In the genomic region with DNA sequence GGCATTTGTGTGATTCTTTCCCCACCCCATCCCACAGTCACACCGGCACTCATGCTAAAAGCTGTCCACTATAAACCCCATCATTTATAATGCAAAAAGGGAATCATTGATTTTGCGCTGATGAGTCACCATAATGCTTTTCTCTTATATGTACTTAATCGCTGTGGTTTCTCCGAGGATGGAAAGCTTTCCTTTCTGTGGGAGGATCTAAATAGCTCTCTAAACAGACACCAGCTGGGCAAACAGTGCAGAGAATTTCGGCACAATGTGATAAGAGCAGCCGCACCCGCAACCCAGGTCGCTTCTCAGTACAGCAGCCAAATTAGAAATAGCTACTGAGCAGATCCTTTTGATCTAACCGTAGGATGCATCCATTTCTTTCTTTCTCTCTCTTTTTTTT, we compare ENCODE assay signal across 10 cellular contexts.
DNase-seq lines count a peak whose midpoint lies in the region; ATAC-seq and TF ChIP-seq lines count a peak whose summit lies in the region.
"Had no signal": no experiment of that assay in that cellular context is flagged by ENCODE, and none has a peak within 500 bp of the region (broad histone marks: within the 10 kb centered on the region; RNA-seq: fewer than 3 reads in every experiment).

No MANE protein-coding gene starts in this region.

- no peaks in the 10 kb centered on the region for H3K36me3 ChIP-seq in GM23338 (ENCODE audit: insufficient read depth)
- H3K36me3 ChIP-seq: thoracic aorta had no signal

- H3K4me1 Mint-ChIP-seq in GM23338 = no peaks in the 10 kb centered on the region
- H3K4me1 Mint-ChIP-seq: natural killer cell had no signal

- H4K20me1 ChIP-seq in GM23338 (replicated peaks; ENCODE audit: insufficient read depth) = no peaks in the 10 kb centered on the region

- H3K27me3 ChIP-seq in GM23338 (ENCODE audit: insufficient read depth) = no peaks in the 10 kb centered on the region

- no peak for DNase-seq in GM23338 (ENCODE audit: low spot score)
- DNase-seq in NCI-H2081 (lab: John Stamatoyannopoulos, UW) = peak; percentile 85 to 95
- peak; percentile 91 to 95 for DNase-seq in SHP77 (lab: John Stamatoyannopoulos, UW)
- peak; percentile 44 for DNase-seq in myocyte (ENCODE audit: low read depth)
- no peak for DNase-seq in NK-92 (lab: John Stamatoyannopoulos, UW; ENCODE audit: unreplicated experiment)
- DNase-seq: activated CD8-positive, alpha-beta memory T cell treated with anti-CD3 and anti-CD28 coated beads, Interleukin-2, amount 50 U/mL, for 48 hours; natural killer cell had no signal

- no peak for ATAC-seq in GM23338
- ATAC-seq in GM19324 (IDR thresholded peaks at IDR 0.05; ENCODE audit: low FRiP score, unreplicated experiment) = no peak
- no peak for ATAC-seq in GM18511 (IDR thresholded peaks at IDR 0.05; ENCODE audit: unreplicated experiment)
- ATAC-seq: natural killer cell had no signal

- no peak overlapping the region for H3K27ac ChIP-seq in GM23338 (ENCODE audit: low read depth)
- H3K27ac ChIP-seq: thoracic aorta had no signal

- no peak for TF ChIP-seq CTCF in GM23338 (conservative IDR thresholded peaks at IDR 0.05; ENCODE audit: low read depth in 2 of 2)

- no peaks in the 10 kb centered on the region for H3K4me1 ChIP-seq in GM23338 (ENCODE audit: insufficient read depth)

- H2AFZ ChIP-seq in GM23338 = 0 out of 2 replicates have a peak overlapping the region, but pooled peaks have one; percentile 63

- no peak overlapping the region for H3K27ac Mint-ChIP-seq in GM23338
- H3K27ac Mint-ChIP-seq: natural killer cell had no signal

- no peaks in the 10 kb centered on the region for H3K36me3 Mint-ChIP-seq in GM23338 (ENCODE audit: low read depth)
- H3K36me3 Mint-ChIP-seq: natural killer cell had no signal

- H3K9me2 ChIP-seq in GM23338 (ENCODE audit: insufficient read depth) = peaks cover 10% of the 10 kb centered on the region; the same call in 1 of the 2 replicates

- H3K4me3 ChIP-seq in GM23338 = no peak overlapping the region
- H3K4me3 ChIP-seq: thoracic aorta had no signal

- H3K27me3 Mint-ChIP-seq in GM23338 (ENCODE audit: insufficient read depth, low read depth, poor library complexity) = peaks cover 2% of the 10 kb centered on the region

- H3K79me2 ChIP-seq in GM23338 (replicated peaks; ENCODE audit: insufficient read depth) = no peaks in the 10 kb centered on the region

- no peak overlapping the region for H3K4me3 Mint-ChIP-seq in GM23338
- H3K4me3 Mint-ChIP-seq: natural killer cell had no signal

- no peak overlapping the region for H3K4me2 ChIP-seq in GM23338

- no peaks in the 10 kb centered on the region for H3F3A ChIP-seq in GM23338 (replicated peaks; ENCODE audit: low read depth)

- H3K9me3 Mint-ChIP-seq in GM23338 = peaks cover 11% of the 10 kb centered on the region; the same call in 2 of the 3 replicates
- H3K9me3 Mint-ChIP-seq: natural killer cell had no signal

TF ChIP-seq in GM23338, 12 proteins besides CTCF, POLR2A, EP300 and RAD21 (continues in another document):
- TF ChIP-seq NANOG (IDR thresholded peaks at IDR 0.05; ENCODE audit: borderline replicate concordance) (no peak), POLR2AphosphoS5 (IDR thresholded peaks at IDR 0.05; ENCODE audit: low read depth) (no peak), CREB1 (CRISPR knock-in tag; IDR thresholded peaks at IDR 0.05; ENCODE audit: low read depth) (no peak), ZNF114 (CRISPR knock-in tag; IDR thresholded peaks at IDR 0.05) (no peak), EZH2phosphoT487 (IDR thresholded peaks at IDR 0.05; ENCODE audit: unreplicated experiment) (no peak)
- TF ChIP-seq, protein P1, sequence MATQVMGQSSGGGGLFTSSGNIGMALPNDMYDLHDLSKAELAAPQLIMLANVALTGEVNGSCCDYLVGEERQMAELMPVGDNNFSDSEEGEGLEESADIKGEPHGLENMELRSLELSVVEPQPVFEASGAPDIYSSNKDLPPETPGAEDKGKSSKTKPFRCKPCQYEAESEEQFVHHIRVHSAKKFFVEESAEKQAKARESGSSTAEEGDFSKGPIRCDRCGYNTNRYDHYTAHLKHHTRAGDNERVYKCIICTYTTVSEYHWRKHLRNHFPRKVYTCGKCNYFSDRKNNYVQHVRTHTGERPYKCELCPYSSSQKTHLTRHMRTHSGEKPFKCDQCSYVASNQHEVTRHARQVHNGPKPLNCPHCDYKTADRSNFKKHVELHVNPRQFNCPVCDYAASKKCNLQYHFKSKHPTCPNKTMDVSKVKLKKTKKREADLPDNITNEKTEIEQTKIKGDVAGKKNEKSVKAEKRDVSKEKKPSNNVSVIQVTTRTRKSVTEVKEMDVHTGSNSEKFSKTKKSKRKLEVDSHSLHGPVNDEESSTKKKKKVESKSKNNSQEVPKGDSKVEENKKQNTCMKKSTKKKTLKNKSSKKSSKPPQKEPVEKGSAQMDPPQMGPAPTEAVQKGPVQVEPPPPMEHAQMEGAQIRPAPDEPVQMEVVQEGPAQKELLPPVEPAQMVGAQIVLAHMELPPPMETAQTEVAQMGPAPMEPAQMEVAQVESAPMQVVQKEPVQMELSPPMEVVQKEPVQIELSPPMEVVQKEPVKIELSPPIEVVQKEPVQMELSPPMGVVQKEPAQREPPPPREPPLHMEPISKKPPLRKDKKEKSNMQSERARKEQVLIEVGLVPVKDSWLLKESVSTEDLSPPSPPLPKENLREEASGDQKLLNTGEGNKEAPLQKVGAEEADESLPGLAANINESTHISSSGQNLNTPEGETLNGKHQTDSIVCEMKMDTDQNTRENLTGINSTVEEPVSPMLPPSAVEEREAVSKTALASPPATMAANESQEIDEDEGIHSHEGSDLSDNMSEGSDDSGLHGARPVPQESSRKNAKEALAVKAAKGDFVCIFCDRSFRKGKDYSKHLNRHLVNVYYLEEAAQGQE (IDR thresholded peaks at IDR 0.05; ENCODE audit: unreplicated experiment) = no peak
- TF ChIP-seq, protein P2, sequence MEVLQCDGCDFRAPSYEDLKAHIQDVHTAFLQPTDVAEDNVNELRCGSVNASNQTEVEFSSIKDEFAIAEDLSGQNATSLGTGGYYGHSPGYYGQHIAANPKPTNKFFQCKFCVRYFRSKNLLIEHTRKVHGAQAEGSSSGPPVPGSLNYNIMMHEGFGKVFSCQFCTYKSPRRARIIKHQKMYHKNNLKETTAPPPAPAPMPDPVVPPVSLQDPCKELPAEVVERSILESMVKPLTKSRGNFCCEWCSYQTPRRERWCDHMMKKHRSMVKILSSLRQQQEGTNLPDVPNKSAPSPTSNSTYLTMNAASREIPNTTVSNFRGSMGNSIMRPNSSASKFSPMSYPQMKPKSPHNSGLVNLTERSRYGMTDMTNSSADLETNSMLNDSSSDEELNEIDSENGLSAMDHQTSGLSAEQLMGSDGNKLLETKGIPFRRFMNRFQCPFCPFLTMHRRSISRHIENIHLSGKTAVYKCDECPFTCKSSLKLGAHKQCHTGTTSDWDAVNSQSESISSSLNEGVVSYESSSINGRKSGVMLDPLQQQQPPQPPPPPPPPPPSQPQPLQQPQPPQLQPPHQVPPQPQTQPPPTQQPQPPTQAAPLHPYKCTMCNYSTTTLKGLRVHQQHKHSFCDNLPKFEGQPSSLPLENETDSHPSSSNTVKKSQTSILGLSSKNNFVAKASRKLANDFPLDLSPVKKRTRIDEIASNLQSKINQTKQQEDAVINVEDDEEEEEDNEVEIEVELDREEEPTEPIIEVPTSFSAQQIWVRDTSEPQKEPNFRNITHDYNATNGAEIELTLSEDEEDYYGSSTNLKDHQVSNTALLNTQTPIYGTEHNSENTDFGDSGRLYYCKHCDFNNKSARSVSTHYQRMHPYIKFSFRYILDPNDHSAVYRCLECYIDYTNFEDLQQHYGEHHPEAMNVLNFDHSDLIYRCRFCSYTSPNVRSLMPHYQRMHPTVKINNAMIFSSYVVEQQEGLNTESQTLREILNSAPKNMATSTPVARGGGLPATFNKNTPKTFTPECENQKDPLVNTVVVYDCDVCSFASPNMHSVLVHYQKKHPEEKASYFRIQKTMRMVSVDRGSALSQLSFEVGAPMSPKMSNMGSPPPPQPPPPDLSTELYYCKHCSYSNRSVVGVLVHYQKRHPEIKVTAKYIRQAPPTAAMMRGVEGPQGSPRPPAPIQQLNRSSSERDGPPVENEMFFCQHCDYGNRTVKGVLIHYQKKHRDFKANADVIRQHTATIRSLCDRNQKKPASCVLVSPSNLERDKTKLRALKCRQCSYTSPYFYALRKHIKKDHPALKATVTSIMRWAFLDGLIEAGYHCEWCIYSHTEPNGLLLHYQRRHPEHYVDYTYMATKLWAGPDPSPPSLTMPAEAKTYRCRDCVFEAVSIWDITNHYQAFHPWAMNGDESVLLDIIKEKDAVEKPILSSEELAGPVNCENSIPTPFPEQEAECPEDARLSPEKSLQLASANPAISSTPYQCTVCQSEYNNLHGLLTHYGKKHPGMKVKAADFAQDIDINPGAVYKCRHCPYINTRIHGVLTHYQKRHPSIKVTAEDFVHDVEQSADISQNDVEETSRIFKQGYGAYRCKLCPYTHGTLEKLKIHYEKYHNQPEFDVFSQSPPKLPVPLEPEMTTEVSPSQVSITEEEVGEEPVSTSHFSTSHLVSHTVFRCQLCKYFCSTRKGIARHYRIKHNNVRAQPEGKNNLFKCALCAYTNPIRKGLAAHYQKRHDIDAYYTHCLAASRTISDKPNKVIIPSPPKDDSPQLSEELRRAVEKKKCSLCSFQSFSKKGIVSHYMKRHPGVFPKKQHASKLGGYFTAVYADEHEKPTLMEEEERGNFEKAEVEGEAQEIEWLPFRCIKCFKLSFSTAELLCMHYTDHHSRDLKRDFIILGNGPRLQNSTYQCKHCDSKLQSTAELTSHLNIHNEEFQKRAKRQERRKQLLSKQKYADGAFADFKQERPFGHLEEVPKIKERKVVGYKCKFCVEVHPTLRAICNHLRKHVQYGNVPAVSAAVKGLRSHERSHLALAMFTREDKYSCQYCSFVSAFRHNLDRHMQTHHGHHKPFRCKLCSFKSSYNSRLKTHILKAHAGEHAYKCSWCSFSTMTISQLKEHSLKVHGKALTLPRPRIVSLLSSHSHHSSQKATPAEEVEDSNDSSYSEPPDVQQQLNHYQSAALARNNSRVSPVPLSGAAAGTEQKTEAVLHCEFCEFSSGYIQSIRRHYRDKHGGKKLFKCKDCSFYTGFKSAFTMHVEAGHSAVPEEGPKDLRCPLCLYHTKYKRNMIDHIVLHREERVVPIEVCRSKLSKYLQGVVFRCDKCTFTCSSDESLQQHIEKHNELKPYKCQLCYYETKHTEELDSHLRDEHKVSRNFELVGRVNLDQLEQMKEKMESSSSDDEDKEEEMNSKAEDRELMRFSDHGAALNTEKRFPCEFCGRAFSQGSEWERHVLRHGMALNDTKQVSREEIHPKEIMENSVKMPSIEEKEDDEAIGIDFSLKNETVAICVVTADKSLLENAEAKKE (CRISPR knock-in tag; IDR thresholded peaks at IDR 0.05) = no peak
- TF ChIP-seq, protein P3, sequence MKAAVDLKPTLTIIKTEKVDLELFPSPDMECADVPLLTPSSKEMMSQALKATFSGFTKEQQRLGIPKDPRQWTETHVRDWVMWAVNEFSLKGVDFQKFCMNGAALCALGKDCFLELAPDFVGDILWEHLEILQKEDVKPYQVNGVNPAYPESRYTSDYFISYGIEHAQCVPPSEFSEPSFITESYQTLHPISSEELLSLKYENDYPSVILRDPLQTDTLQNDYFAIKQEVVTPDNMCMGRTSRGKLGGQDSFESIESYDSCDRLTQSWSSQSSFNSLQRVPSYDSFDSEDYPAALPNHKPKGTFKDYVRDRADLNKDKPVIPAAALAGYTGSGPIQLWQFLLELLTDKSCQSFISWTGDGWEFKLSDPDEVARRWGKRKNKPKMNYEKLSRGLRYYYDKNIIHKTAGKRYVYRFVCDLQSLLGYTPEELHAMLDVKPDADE (IDR thresholded peaks at IDR 0.05) = no peak

Comparison
In these comparisons a context has a peak if more than half of its experiments do, and no peak if none do; other contexts are left out.
1. DNase-seq: peak in NCI-H2081 (2 of 2), SHP77 (2 of 2) and myocyte (single experiment); none in GM23338 (single experiment) and NK-92 (single experiment).